1 cellular context compared by ENCODE assay signal in genomic region chr7:4747746-4748145, GRCh38.
TF ChIP-seq lines count a peak whose summit lies in the region.

No MANE protein-coding gene starts in this region.

TF ChIP-seq in A549, 52 proteins besides CTCF, POLR2A, EP300 and RAD21 (continued from another document):
- TF ChIP-seq HOXB13 (CRISPR knock-in tag; IDR thresholded peaks at IDR 0.05; ENCODE audit: low read depth) (no peak), RNF2 (IDR thresholded peaks at IDR 0.05; ENCODE audit: borderline replicate concordance, low read depth) (no peak), ESRRA (IDR thresholded peaks at IDR 0.05; ENCODE audit: borderline replicate concordance, low read length) (no peak), TFCP2L1 (CRISPR knock-in tag; IDR thresholded peaks at IDR 0.05) (no peak), RFX5 (IDR thresholded peaks at IDR 0.05) (no peak), JUN (IDR thresholded peaks at IDR 0.05) (no peak)
- TF ChIP-seq, protein P1, sequence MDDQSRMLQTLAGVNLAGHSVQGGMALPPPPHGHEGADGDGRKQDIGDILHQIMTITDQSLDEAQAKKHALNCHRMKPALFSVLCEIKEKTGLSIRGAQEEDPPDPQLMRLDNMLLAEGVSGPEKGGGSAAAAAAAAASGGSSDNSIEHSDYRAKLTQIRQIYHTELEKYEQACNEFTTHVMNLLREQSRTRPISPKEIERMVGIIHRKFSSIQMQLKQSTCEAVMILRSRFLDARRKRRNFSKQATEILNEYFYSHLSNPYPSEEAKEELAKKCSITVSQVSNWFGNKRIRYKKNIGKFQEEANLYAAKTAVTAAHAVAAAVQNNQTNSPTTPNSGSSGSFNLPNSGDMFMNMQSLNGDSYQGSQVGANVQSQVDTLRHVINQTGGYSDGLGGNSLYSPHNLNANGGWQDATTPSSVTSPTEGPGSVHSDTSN (IDR thresholded peaks at IDR 0.05): no peak
